Comparison of ENCODE assay signal across 8 cellular contexts in genomic region chr16:49856741-49857330, GRCh38. TPM values are rescaled to one million over a fixed set of nuclear protein-coding genes. Genes with fewer than 3 reads are reported as not detected.
DNase-seq lines count a peak whose midpoint lies in the region; ATAC-seq and TF ChIP-seq lines count a peak whose summit lies in the region.

No MANE protein-coding gene starts in this region.

- peaks cover 2% of the 10 kb centered on the region for H3K36me3 Mint-ChIP-seq in activated CD4-positive, alpha-beta T cell treated with anti-CD3 and anti-CD28 coated beads, Interleukin-2, amount 10 ng/mL, durations not matched to agents 24 days and 14 days (ENCODE audit: low read depth)
- no peaks in the 10 kb centered on the region for H3K36me3 Mint-ChIP-seq in activated naive CD8-positive, alpha-beta T cell
- peaks cover 3% of the 10 kb centered on the region for H3K36me3 Mint-ChIP-seq in neural crest cell (ENCODE audit: low read depth)

- DNase-seq in activated CD4-positive, alpha-beta T cell treated with anti-CD3 and anti-CD28 coated beads, Interleukin-2, amount 10 ng/mL, durations not matched to agents 24 days and 14 days: peak; percentile 72
- DNase-seq in activated CD4-positive, alpha-beta T cell treated with anti-CD3 and anti-CD28 coated beads, Interleukin-2, amount 50 U/mL, for 1 hour: no peak
- peak; percentile 69 for DNase-seq in NCI-H446 treated with DMSO at 0.1 percent for 48 hours (lab: John Stamatoyannopoulos, UW)
- peak; percentile 46 for DNase-seq in germinal center (ENCODE audit: low spot score)
- peak; percentile 69 for DNase-seq in neural crest cell (ENCODE audit: low read depth, low spot score)
- no peak for DNase-seq in NCI-H2029 treated with DMSO at 0.1 percent for 48 hours (lab: John Stamatoyannopoulos, UW)

- peak overlapping the region; percentile 51 for H3K27ac Mint-ChIP-seq in activated CD4-positive, alpha-beta T cell treated with anti-CD3 and anti-CD28 coated beads, Interleukin-2, amount 10 ng/mL, durations not matched to agents 24 days and 14 days
- H3K27ac Mint-ChIP-seq in activated naive CD8-positive, alpha-beta T cell: no peak overlapping the region
- peak overlapping the region; percentile 94 for H3K27ac Mint-ChIP-seq in neural crest cell (ENCODE audit: unreplicated experiment)

- H3K4me1 Mint-ChIP-seq in activated CD4-positive, alpha-beta T cell treated with anti-CD3 and anti-CD28 coated beads, Interleukin-2, amount 10 ng/mL, durations not matched to agents 24 days and 14 days: peaks cover 3% of the 10 kb centered on the region
- H3K4me1 Mint-ChIP-seq in activated naive CD8-positive, alpha-beta T cell (ENCODE audit: low read depth): peaks cover 10% of the 10 kb centered on the region
- H3K4me1 Mint-ChIP-seq in neural crest cell: peaks cover 39% of the 10 kb centered on the region

- no peaks in the 10 kb centered on the region for H3K9me3 Mint-ChIP-seq in activated CD4-positive, alpha-beta T cell treated with anti-CD3 and anti-CD28 coated beads, Interleukin-2, amount 10 ng/mL, durations not matched to agents 24 days and 14 days
- H3K9me3 Mint-ChIP-seq in activated naive CD8-positive, alpha-beta T cell (ENCODE audit: low read depth): no peaks in the 10 kb centered on the region
- H3K9me3 Mint-ChIP-seq in neural crest cell: no peaks in the 10 kb centered on the region

- no peak for TF ChIP-seq CTCF in neural crest cell (conservative IDR thresholded peaks at IDR 0.05)

- intact Hi-C loops in activated CD4-positive, alpha-beta T cell treated with anti-CD3 and anti-CD28 coated beads, Interleukin-2, amount 10 ng/mL, durations not matched to agents 24 days and 14 days (cut with micrococcal nuclease): loop anchor here (5.0 kb wide), 1 partner anchor 210 kb away; the partner anchor contains the start of gene HEATR3

- peak overlapping the region; percentile 79 for H3K4me3 Mint-ChIP-seq in activated CD4-positive, alpha-beta T cell treated with anti-CD3 and anti-CD28 coated beads, Interleukin-2, amount 10 ng/mL, durations not matched to agents 24 days and 14 days
- H3K4me3 Mint-ChIP-seq in activated naive CD8-positive, alpha-beta T cell: peak overlapping the region; percentile 72
- H3K4me3 Mint-ChIP-seq in neural crest cell: peak overlapping the region; percentile 93

- peaks cover 57% of the 10 kb centered on the region for H3K27me3 Mint-ChIP-seq in activated CD4-positive, alpha-beta T cell treated with anti-CD3 and anti-CD28 coated beads, Interleukin-2, amount 10 ng/mL, durations not matched to agents 24 days and 14 days
- H3K27me3 Mint-ChIP-seq in activated naive CD8-positive, alpha-beta T cell: peaks cover 21% of the 10 kb centered on the region
- peaks cover 40% of the 10 kb centered on the region for H3K27me3 Mint-ChIP-seq in neural crest cell (ENCODE audit: low read depth)

- ATAC-seq in HG03175 (IDR thresholded peaks at IDR 0.05; ENCODE audit: unreplicated experiment): no peak

RNA-seq across cellular contexts. Expression of gene ZNF423, which starts 0.9 kb away (rescaled TPM):
- total RNA-seq in activated CD4-positive, alpha-beta T cell treated with anti-CD3 and anti-CD28 coated beads, Interleukin-2, amount 10 ng/mL, durations not matched to agents 24 days and 14 days: not detected in 2 replicates
- total RNA-seq in neural crest cell: 55.0 and 55.4 TPM in 2 replicates

Comparison
In these comparisons a context has a peak if more than half of its experiments do, and no peak if none do; other contexts are left out.
1. DNase-seq: peak in activated CD4-positive, alpha-beta T cell treated with anti-CD3 and anti-CD28 coated beads, Interleukin-2, amount 10 ng/mL, durations not matched to agents 24 days and 14 days (single experiment), NCI-H446 treated with DMSO at 0.1 percent for 48 hours (single experiment), germinal center (single experiment) and neural crest cell (single experiment); none in activated CD4-positive, alpha-beta T cell treated with anti-CD3 and anti-CD28 coated beads, Interleukin-2, amount 50 U/mL, for 1 hour (single experiment) and NCI-H2029 treated with DMSO at 0.1 percent for 48 hours (single experiment).
2. RNA of gene ZNF423, which starts 0.9 kb away (total RNA-seq): 55.0 to 55.4 TPM in neural crest cell; not detected in activated CD4-positive, alpha-beta T cell treated with anti-CD3 and anti-CD28 coated beads, Interleukin-2, amount 10 ng/mL, durations not matched to agents 24 days and 14 days; every median in the first group is over 10 times any median in the second.
3. Peak in every context shown above with its lines, with median percentiles within 50 percentile points of each other: H3K4me3 Mint-ChIP-seq.